8 cellular contexts compared by ENCODE assay signal in the genomic region with DNA sequence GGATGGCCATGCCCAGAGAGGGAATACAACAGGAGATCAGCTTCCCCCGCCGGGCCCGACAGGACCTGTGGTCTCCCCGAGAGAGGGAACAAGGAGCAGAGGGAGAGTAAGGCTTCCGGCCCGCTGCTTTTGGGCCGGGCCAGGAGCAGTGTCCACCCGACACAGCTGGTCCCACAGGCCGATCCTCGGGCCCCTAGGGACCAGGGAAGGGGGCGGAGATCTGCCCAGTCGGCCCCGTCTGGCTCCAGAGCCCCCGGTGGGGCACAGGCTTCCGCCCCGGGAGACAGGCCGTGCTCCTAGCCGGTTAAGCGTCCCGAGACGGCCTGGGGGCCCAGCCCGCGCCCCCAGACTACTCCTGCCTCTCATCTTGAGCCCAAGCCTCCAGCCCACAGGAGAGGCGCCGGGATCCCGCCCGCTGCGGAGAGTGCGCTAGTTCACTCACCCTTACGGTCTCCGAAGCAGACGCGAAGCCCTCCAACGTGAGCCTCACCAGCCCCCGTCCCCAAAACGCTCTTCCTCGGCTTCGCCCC. TPM values are rescaled to one million over a fixed set of nuclear protein-coding genes. Genes with fewer than 3 reads are reported as not detected.
DNase-seq lines count a peak whose midpoint lies in the region; ATAC-seq and TF ChIP-seq lines count a peak whose summit lies in the region.

Gene MCFD2 (minus strand): TSS at position 526 of the 530 bp plus-strand sequence. CDS start 6,635 bp downstream, outside the sequence.

- H3K4me3 ChIP-seq in fibroblast of villous mesenchyme (ENCODE audit: low read depth, low read length) (peak within 1 kb of the TSS; percentile 77), neuronal stem cell (ENCODE audit: low read length in 2 of 2) (peak within 1 kb of the TSS; percentile 84 to 97)

- H3K27me3 ChIP-seq in neuronal stem cell (ENCODE audit: control insufficient read depth in 3 of 3, insufficient read depth in 3 of 3, low read depth in 1 of 3, low read length in 3 of 3), result no peaks in the 10 kb centered on the region

- H3K27ac ChIP-seq in neuronal stem cell (replicated peaks; ENCODE audit: low read length), result peak within 1 kb of the TSS; percentile 98

- TF ChIP-seq CTCF in fibroblast of villous mesenchyme (IDR thresholded peaks at IDR 0.05; ENCODE audit: insufficient read depth, low read depth, low read length), result no peak

- intact Hi-C loops in activated CD4-positive, alpha-beta T cell treated with anti-CD3 and anti-CD28 coated beads, Interleukin-2, amount 10 ng/mL, durations not matched to agents 24 days and 14 days (cut with micrococcal nuclease), result loop anchor here (5.0 to 10.0 kb wide), 4 partner anchors 357 to 607 kb away; partner anchors contain the start of gene MSH2
- intact Hi-C loops in activated CD4-positive, alpha-beta memory T cell treated with anti-CD3 and anti-CD28 coated beads for 36 hours (cut with micrococcal nuclease), result loop anchor here (5.0 kb wide), 1 partner anchor 357 kb away; no protein-coding TSS in a partner anchor

- H2BK5ac ChIP-seq in neuronal stem cell (ENCODE audit: low read length), result peak within 1 kb of the TSS; percentile 83

- peak within 1 kb of the TSS; percentile 85 for H3K4me2 ChIP-seq in neuronal stem cell (ENCODE audit: insufficient read depth, low read length, poor library complexity, severe bottlenecking)

- H4K91ac ChIP-seq in neuronal stem cell (ENCODE audit: low read depth, low read length, poor library complexity), result no peak within 1 kb of the TSS

- WGBS in neuronal stem cell (ENCODE audit: extremely low coverage in 2 of 2, insufficient read length in 2 of 2, insufficient replicate concordance in 1 of 2), 2 donors, result no CpG with 5 or more reads among the region's 38 CpGs

- peak within 1 kb of the TSS; percentile 19 for H3K4ac ChIP-seq in neuronal stem cell (ENCODE audit: low read length)

- H3K4me1 Mint-ChIP-seq in activated CD4-positive, alpha-beta T cell treated with anti-CD3 and anti-CD28 coated beads, Interleukin-2, amount 10 ng/mL, durations not matched to agents 24 days and 14 days, result peaks cover 39% of the 10 kb centered on the region
- peaks cover 51% of the 10 kb centered on the region for H3K4me1 Mint-ChIP-seq in activated CD4-positive, alpha-beta memory T cell treated with anti-CD3 and anti-CD28 coated beads for 36 hours (ENCODE audit: low read depth)

- peak within 1 kb of the TSS; percentile 85 for H3K27ac Mint-ChIP-seq in activated CD4-positive, alpha-beta T cell treated with anti-CD3 and anti-CD28 coated beads, Interleukin-2, amount 10 ng/mL, durations not matched to agents 24 days and 14 days
- peak within 1 kb of the TSS; percentile 80 for H3K27ac Mint-ChIP-seq in activated CD4-positive, alpha-beta memory T cell treated with anti-CD3 and anti-CD28 coated beads for 36 hours

- POLR2A ChIA-PET in activated CD4-positive, alpha-beta memory T cell treated with anti-CD3 and anti-CD28 coated beads for 36 hours (lab: Charles Lee), result interaction anchor here (1.2 kb wide), 1 partner anchor 28 kb away, joined by 3 read pairs; no protein-coding TSS in a partner anchor

- H3K14ac ChIP-seq in neuronal stem cell (ENCODE audit: low read length), result peak within 1 kb of the TSS; percentile 22

- CTCF ChIA-PET in activated CD4-positive, alpha-beta memory T cell treated with anti-CD3 and anti-CD28 coated beads for 36 hours (lab: Charles Lee), result interaction anchor here (0.6 to 0.7 kb wide), 2 partner anchors 57 to 164 kb away, joined by 3 to 4 read pairs; no protein-coding TSS in a partner anchor

- H2BK12ac ChIP-seq in neuronal stem cell (ENCODE audit: low read length), result no peak within 1 kb of the TSS

- H2BK120ac ChIP-seq in neuronal stem cell (ENCODE audit: low read depth, low read length), result peak within 1 kb of the TSS; percentile 19

- H3K4me3 Mint-ChIP-seq in activated CD4-positive, alpha-beta T cell treated with anti-CD3 and anti-CD28 coated beads, Interleukin-2, amount 10 ng/mL, durations not matched to agents 24 days and 14 days, result peak within 1 kb of the TSS; percentile 93
- H3K4me3 Mint-ChIP-seq in activated CD4-positive, alpha-beta memory T cell treated with anti-CD3 and anti-CD28 coated beads for 36 hours, result peak within 1 kb of the TSS; percentile 85

- peaks cover 4 to 10% of the 10 kb centered on the region in 2 donors for H3K4me1 ChIP-seq in neuronal stem cell (ENCODE audit: control insufficient read depth in 2 of 2, insufficient read depth in 1 of 2, low read depth in 1 of 2, low read length in 2 of 2)

- no peak for DNase-seq in activated CD4-positive, alpha-beta T cell treated with anti-CD3 and anti-CD28 coated beads, Interleukin-2, amount 10 ng/mL, durations not matched to agents 24 days and 14 days
- no peak for DNase-seq in activated CD4-positive, alpha-beta T cell treated with anti-CD3 and anti-CD28 coated beads, Interleukin-2, amount 50 U/mL, for 1 hour
- peak; percentile 23 for DNase-seq in activated CD4-positive, alpha-beta memory T cell treated with anti-CD3 and anti-CD28 coated beads for 36 hours
- DNase-seq in fibroblast of villous mesenchyme (ENCODE audit: low read depth) (no peak), neuronal stem cell (ENCODE audit: low spot score) (no peak), COR-L47 (lab: John Stamatoyannopoulos, UW) (no peak), KG1 (lab: John Stamatoyannopoulos, UW) (no peak)

- peak within 1 kb of the TSS; percentile 96 for H3K18ac ChIP-seq in neuronal stem cell (ENCODE audit: low read length)

- H3K79me1 ChIP-seq in neuronal stem cell (ENCODE audit: low read depth, low read length), result peaks cover 5% of the 10 kb centered on the region

- H3K23ac ChIP-seq in neuronal stem cell (ENCODE audit: low read depth, low read length, poor library complexity), result peak within 1 kb of the TSS; percentile 93

- peak within 1 kb of the TSS; percentile 91 for H3K9ac ChIP-seq in neuronal stem cell (ENCODE audit: low read depth, low read length, poor library complexity)

- peaks cover 18% of the 10 kb centered on the region for H3K36me3 Mint-ChIP-seq in activated CD4-positive, alpha-beta T cell treated with anti-CD3 and anti-CD28 coated beads, Interleukin-2, amount 10 ng/mL, durations not matched to agents 24 days and 14 days (ENCODE audit: low read depth)
- H3K36me3 Mint-ChIP-seq in activated CD4-positive, alpha-beta memory T cell treated with anti-CD3 and anti-CD28 coated beads for 36 hours, result peaks cover 8% of the 10 kb centered on the region

- ATAC-seq in HG03196 (IDR thresholded peaks at IDR 0.05; ENCODE audit: unreplicated experiment), result peak; percentile 19

- peaks cover 0 to 24% of the 10 kb centered on the region in 2 donors for H3K36me3 ChIP-seq in neuronal stem cell (replicated peaks in 1 of 2; ENCODE audit: control insufficient read depth in 2 of 2, insufficient read depth in 2 of 2, low read length in 2 of 2)

- no peaks in the 10 kb centered on the region for H3K9me3 Mint-ChIP-seq in activated CD4-positive, alpha-beta T cell treated with anti-CD3 and anti-CD28 coated beads, Interleukin-2, amount 10 ng/mL, durations not matched to agents 24 days and 14 days
- no peaks in the 10 kb centered on the region for H3K9me3 Mint-ChIP-seq in activated CD4-positive, alpha-beta memory T cell treated with anti-CD3 and anti-CD28 coated beads for 36 hours

- peak within 1 kb of the TSS; percentile 64 for H2AK5ac ChIP-seq in neuronal stem cell (ENCODE audit: low read depth, low read length)

- H3K9me3 ChIP-seq in neuronal stem cell (replicated peaks in 1 of 2; ENCODE audit: control insufficient read depth in 2 of 2, insufficient read depth in 1 of 2, low read depth in 1 of 2, low read length in 2 of 2), result no peaks in the 10 kb centered on the region

- no peak within 1 kb of the TSS for H2BK15ac ChIP-seq in neuronal stem cell (ENCODE audit: low read length)

- peak within 1 kb of the TSS; percentile 95 for H2AFZ ChIP-seq in neuronal stem cell (ENCODE audit: low read length)

- peak within 1 kb of the TSS; percentile 20 for H4K8ac ChIP-seq in neuronal stem cell (ENCODE audit: low read depth, low read length)

- H3K27me3 Mint-ChIP-seq in activated CD4-positive, alpha-beta T cell treated with anti-CD3 and anti-CD28 coated beads, Interleukin-2, amount 10 ng/mL, durations not matched to agents 24 days and 14 days, result no peaks in the 10 kb centered on the region
- H3K27me3 Mint-ChIP-seq in activated CD4-positive, alpha-beta memory T cell treated with anti-CD3 and anti-CD28 coated beads for 36 hours, result no peaks in the 10 kb centered on the region

RNA-seq across cellular contexts. Expression of gene MCFD2, which starts in this region (rescaled TPM):
- 46.7 and 47.2 TPM in 2 replicates for total RNA-seq in activated CD4-positive, alpha-beta T cell treated with anti-CD3 and anti-CD28 coated beads, Interleukin-2, amount 10 ng/mL, durations not matched to agents 24 days and 14 days
- 10 to 100 TPM; 31.4 to 36.5 TPM for total RNA-seq in activated CD4-positive, alpha-beta memory T cell treated with anti-CD3 and anti-CD28 coated beads for 36 hours
- total RNA-seq in fibroblast of villous mesenchyme, result 107 and 196 TPM in 2 replicates
- polyA plus RNA-seq in neuronal stem cell (2013, experiment 1 of 2), result 56.7 TPM
- polyA plus RNA-seq in neuronal stem cell (2013, experiment 2 of 2), result 57.6 TPM
